36 cellular contexts compared by ENCODE assay signal in the genomic region with DNA sequence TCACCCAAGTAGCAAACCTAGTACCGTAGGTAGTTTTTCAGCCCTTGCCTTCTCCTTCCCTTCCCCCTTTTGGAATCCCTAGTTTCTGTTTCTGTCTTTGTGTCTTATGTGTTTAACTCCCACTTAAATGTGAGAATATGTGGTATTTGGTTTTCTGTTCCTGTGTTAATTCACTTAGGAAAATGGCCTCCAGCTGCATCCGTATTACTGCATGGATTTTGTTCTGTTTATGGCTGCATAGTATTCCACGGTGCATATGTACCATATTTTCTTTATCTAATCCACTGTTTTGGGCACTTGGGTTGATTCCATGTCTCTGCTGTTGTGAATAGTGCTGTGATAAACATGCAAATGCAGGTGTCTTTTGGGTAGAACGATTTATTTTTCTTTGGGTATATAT.
"Had no signal": no experiment of that assay in that cellular context is flagged by ENCODE, and none has a peak within 500 bp of the region (broad histone marks: within the 10 kb centered on the region; RNA-seq: fewer than 3 reads in every experiment).

No MANE protein-coding gene starts in this region.

- H3K9me3 Mint-ChIP-seq: activated T-helper 1 cell treated with anti-CD3 and anti-CD28 coated beads, Interleukin-12 subunit alpha, Interleukin-12 subunit beta, Interleukin-2, Interleukin-4 antibody, amounts not matched to agents 30 ng/mL and 10 ng/mL and 1 ng/mL, durations not matched to agents 14 hours and 24 hours and 36 hours; activated T-helper 17 cell treated with anti-CD3 and anti-CD28 coated beads, Interleukin-2, amount 50 U/mL, for 72 hours; central memory CD8-positive, alpha-beta T cell; T-helper 2 cell treated with Interferon-gamma antibody and Interleukin-4, amounts not matched to agents 5 μg/mL and 100 μg/mL, for 36 hours had no signal

- H3K4me1 ChIP-seq: ascending aorta had no signal

- H3K36me3 ChIP-seq: ascending aorta, cardiac muscle cell had no signal

- FAIRE-seq: bronchial epithelial cell, colon had no signal

- H3K27ac Mint-ChIP-seq: activated B cell treated with CpG ODN at 0.5 μM for 24 hours; activated CD4-positive, alpha-beta memory T cell treated with anti-CD3 and anti-CD28 coated beads for 36 hours; activated CD4-positive, alpha-beta T cell treated with anti-CD3 and anti-CD28 coated beads, Interleukin-2, amount 10 ng/mL, durations not matched to agents 24 days and 14 days; activated CD8-positive, alpha-beta T cell treated with anti-CD3 and anti-CD28 coated beads for 36 hours; activated naive CD4-positive, alpha-beta T cell treated with anti-CD3 and anti-CD28 coated beads for 36 hours; activated naive CD8-positive, alpha-beta T cell; activated naive CD8-positive, alpha-beta T cell treated with anti-CD3 and anti-CD28 coated beads, Interleukin-2, amount 10 ng/mL, durations not matched to agents 7 days and 5 days; activated naive CD8-positive, alpha-beta T cell treated with anti-CD3 and anti-CD28 coated beads, Interleukin-2, amount 50 U/mL, for 24 hours; activated T-cell treated with anti-CD3 and anti-CD28 coated beads, Interleukin-2, amount 50 U/mL, for 72 hours; activated T-helper 1 cell treated with anti-CD3 and anti-CD28 coated beads, Interleukin-12 subunit alpha, Interleukin-12 subunit beta, Interleukin-2, Interleukin-4 antibody, amounts not matched to agents 30 ng/mL and 10 ng/mL and 1 ng/mL, durations not matched to agents 14 hours and 24 hours and 36 hours; activated T-helper 17 cell treated with anti-CD3 and anti-CD28 coated beads, Interleukin-2, amount 50 U/mL, for 72 hours; T-helper 2 cell treated with Interferon-gamma antibody and Interleukin-4, amounts not matched to agents 5 μg/mL and 100 μg/mL, for 36 hours had no signal

- ATAC-seq: activated CD8-positive, alpha-beta T cell treated with anti-CD3 and anti-CD28 coated beads for 36 hours; activated naive CD8-positive, alpha-beta T cell treated with anti-CD3 and anti-CD28 coated beads, Interleukin-2, amount 50 U/mL, for 24 hours; activated T-cell treated with anti-CD3 and anti-CD28 coated beads, Interleukin-2, amount 50 U/mL, for 4 hours; activated T-cell treated with anti-CD3 and anti-CD28 coated beads, Interleukin-2, amount 50 U/mL, for 72 hours; activated T-helper 17 cell treated with anti-CD3 and anti-CD28 coated beads, Interleukin-2, amount 50 U/mL, for 72 hours had no signal

- H3K27me3 ChIP-seq: ascending aorta, cardiac muscle cell had no signal

- H3K27ac ChIP-seq: ascending aorta, cardiac muscle cell, VCaP had no signal

- H3K4me3 ChIP-seq: ascending aorta, cardiac muscle cell had no signal

- DNase-seq: activated B cell treated with CpG ODN at 0.5 μM for 24 hours; activated CD4-positive, alpha-beta memory T cell treated with anti-CD3 and anti-CD28 coated beads for 36 hours; activated CD4-positive, alpha-beta T cell treated with anti-CD3 and anti-CD28 coated beads for 4 hours; activated CD4-positive, alpha-beta T cell treated with anti-CD3 and anti-CD28 coated beads, Interleukin-2, amount 10 ng/mL, durations not matched to agents 24 days and 14 days; activated CD4-positive, alpha-beta T cell treated with anti-CD3 and anti-CD28 coated beads, Interleukin-2, amount 50 U/mL, for 1 hour; activated CD4-positive, alpha-beta T cell treated with anti-CD3 and anti-CD28 coated beads, Interleukin-2, amount 50 U/mL, for 4 hours; activated CD4-positive, CD25-positive, alpha-beta regulatory T cell treated with anti-CD3 and anti-CD28 coated beads, Interleukin-2, amount 50 U/mL, for 72 hours; activated CD8-positive, alpha-beta memory T cell treated with anti-CD3 and anti-CD28 coated beads, Interleukin-2, amount 50 U/mL, for 4 hours; activated CD8-positive, alpha-beta T cell treated with anti-CD3 and anti-CD28 coated beads for 36 hours; activated effector memory CD4-positive, alpha-beta T cell treated with anti-CD3 and anti-CD28 coated beads, Interleukin-2, amount 50 U/mL, for 16 hours; activated gamma-delta T cell treated with Interleukin-2 at 50 U/mL for 16 hours; activated naive CD4-positive, alpha-beta T cell; activated naive CD4-positive, alpha-beta T cell treated with anti-CD3 and anti-CD28 coated beads for 36 hours; activated naive CD4-positive, alpha-beta T cell treated with anti-CD3 and anti-CD28 coated beads, Interleukin-2, amount 50 U/mL, for 16 hours; activated naive CD8-positive, alpha-beta T cell treated with anti-CD3 and anti-CD28 coated beads, Interleukin-2, amount 10 ng/mL, durations not matched to agents 7 days and 5 days; activated naive CD8-positive, alpha-beta T cell treated with anti-CD3 and anti-CD28 coated beads, Interleukin-2, amount 50 U/mL, for 24 hours; activated T-cell treated with anti-CD3 and anti-CD28 coated beads for 4 hours; activated T-cell treated with anti-CD3 and anti-CD28 coated beads, Interleukin-2, amount 50 U/mL, for 1 hour; activated T-cell treated with anti-CD3 and anti-CD28 coated beads, Interleukin-2, amount 50 U/mL, for 4 hours; activated T-cell treated with anti-CD3 and anti-CD28 coated beads, Interleukin-2, amount 50 U/mL, for 72 hours; amygdala; anterior cingulate cortex; caudate nucleus; cerebellar nuclear complex; T-helper 2 cell; T-helper 9 cell had no signal
